In genomic region chr2:146820672-146821071, GRCh38 we compare ENCODE assay signal across 19 cellular contexts.
DNase-seq lines count a peak whose midpoint lies in the region; ATAC-seq and TF ChIP-seq lines count a peak whose summit lies in the region.
"Had no signal": no experiment of that assay in that cellular context is flagged by ENCODE, and none has a peak within 500 bp of the region (broad histone marks: within the 10 kb centered on the region; RNA-seq: fewer than 3 reads in every experiment).

No MANE protein-coding gene starts in this region.

- no TSS peak for BruUV-seq in A673 (replicated peaks; lab: Mats Ljungman, UMichigan)

- H3K4me1 Mint-ChIP-seq in activated CD4-positive, alpha-beta memory T cell treated with anti-CD3 and anti-CD28 coated beads for 36 hours (ENCODE audit: low read depth) = no peaks in the 10 kb centered on the region

- peaks cover 5% of the 10 kb centered on the region for H3K9me3 ChIP-seq in A673 (ENCODE audit: low read depth, low read length, poor library complexity, severe bottlenecking)
- H3K9me3 ChIP-seq in uterus = no peaks in the 10 kb centered on the region
- H3K9me3 ChIP-seq: colonic mucosa, gastrocnemius medialis, upper lobe of left lung had no signal

- CTCF ChIA-PET in A673 (lab: Charles Lee) = no interaction called here
- CTCF ChIA-PET in activated CD4-positive, alpha-beta memory T cell treated with anti-CD3 and anti-CD28 coated beads for 36 hours (lab: Charles Lee) = no interaction called here

- DNase-seq in A673 (ENCODE audit: low spot score) (peak; percentile 86), HT1080 (ENCODE audit: low read depth) (peak; percentile 66), astrocyte of the cerebellum (ENCODE audit: low read depth) (peak; percentile 41), foreskin melanocyte (peak; percentile 60), uterus (no peak), NCI-H1436 treated with DMSO at 0.1 percent for 48 hours (lab: John Stamatoyannopoulos, UW) (no peak)
- no peak for DNase-seq in activated CD4-positive, alpha-beta memory T cell treated with anti-CD3 and anti-CD28 coated beads for 36 hours
- DNase-seq: AML-193; colonic mucosa; DND-41; gastrocnemius medialis; islet precursor cell; NCI-H526; SHP77 treated with DMSO at 0.1 percent for 48 hours; stimulated activated CD4-positive, alpha-beta T cell treated with anti-CD3 and anti-CD28 coated beads, Interleukin-1b, Interleukin-23, amount 100 ng/mL, for 48 hours; upper lobe of left lung had no signal

- no peak overlapping the region for H3K27ac Mint-ChIP-seq in activated CD4-positive, alpha-beta memory T cell treated with anti-CD3 and anti-CD28 coated beads for 36 hours
- H3K27ac Mint-ChIP-seq: activated naive CD8-positive, alpha-beta T cell had no signal

- H3K27me3 Mint-ChIP-seq in activated CD4-positive, alpha-beta memory T cell treated with anti-CD3 and anti-CD28 coated beads for 36 hours = no peaks in the 10 kb centered on the region
- H3K27me3 Mint-ChIP-seq: activated naive CD8-positive, alpha-beta T cell had no signal

- in situ Hi-C loops in astrocyte of the cerebellum (cut with HindIII; ENCODE audit: low sequenced_read_pairs) = no loop called here

- H3K4me3 ChIP-seq in A673 (ENCODE audit: low read depth, low read length, poor library complexity, severe bottlenecking) (peak overlapping the region; percentile 6), astrocyte of the cerebellum (ENCODE audit: low read depth, low read length) (no peak overlapping the region), uterus (no peak overlapping the region)
- H3K4me3 ChIP-seq: colonic mucosa, gastrocnemius medialis, upper lobe of left lung had no signal

- H3K36me3 ChIP-seq in A673 (ENCODE audit: insufficient read depth, low read length, poor library complexity, severe bottlenecking) = no peaks in the 10 kb centered on the region
- H3K36me3 ChIP-seq in uterus = no peaks in the 10 kb centered on the region
- H3K36me3 ChIP-seq: colonic mucosa, gastrocnemius medialis, upper lobe of left lung had no signal

- TF ChIP-seq CTCF in A673 (conservative IDR thresholded peaks at IDR 0.05; ENCODE audit: low read depth, low read length) (no peak), astrocyte of the cerebellum (IDR thresholded peaks at IDR 0.05; ENCODE audit: low read depth, low read length, missing control alignments) (no peak), uterus (IDR thresholded peaks at IDR 0.05) (no peak)

- intact Hi-C loops in A673 (cut with micrococcal nuclease; ENCODE audit: unreplicated experiment) = loop anchor here (10.0 kb wide), 1 partner anchor 634 kb away; no protein-coding TSS in a partner anchor
- intact Hi-C loops in uterus (cut with DNase I; ENCODE audit: low total_unique reads) = no loop called here
- intact Hi-C loops in activated CD4-positive, alpha-beta memory T cell treated with anti-CD3 and anti-CD28 coated beads for 36 hours (cut with micrococcal nuclease) = no loop called here

- no peak for TF ChIP-seq POLR2A in uterus (IDR thresholded peaks at IDR 0.05)

- POLR2A ChIA-PET in A673 (lab: Charles Lee; ENCODE audit: low non-redundant PET) = no interaction called here
- POLR2A ChIA-PET in activated CD4-positive, alpha-beta memory T cell treated with anti-CD3 and anti-CD28 coated beads for 36 hours (lab: Charles Lee) = no interaction called here

- H3K9me3 Mint-ChIP-seq in activated CD4-positive, alpha-beta memory T cell treated with anti-CD3 and anti-CD28 coated beads for 36 hours = no peaks in the 10 kb centered on the region

- no peaks in the 10 kb centered on the region for H3K27me3 ChIP-seq in A673 (replicated peaks; ENCODE audit: insufficient read depth, low read depth, low read length, poor library complexity)
- H3K27me3 ChIP-seq in uterus = no peaks in the 10 kb centered on the region
- H3K27me3 ChIP-seq: colonic mucosa, gastrocnemius medialis, upper lobe of left lung had no signal

- H3K27ac ChIP-seq in A673 (ENCODE audit: low read depth, low read length, poor library complexity, severe bottlenecking) = peak overlapping the region; percentile 19
- no peak overlapping the region for H3K27ac ChIP-seq in uterus
- H3K27ac ChIP-seq: colonic mucosa, gastrocnemius medialis, upper lobe of left lung, VCaP had no signal

- no peak for ATAC-seq in GM21786 (IDR thresholded peaks at IDR 0.05; ENCODE audit: unreplicated experiment)
- ATAC-seq: gastrocnemius medialis had no signal

- H3K4me1 ChIP-seq in A673 (ENCODE audit: insufficient read depth, low read length, poor library complexity, severe bottlenecking) = peaks cover 40% of the 10 kb centered on the region
- no peaks in the 10 kb centered on the region for H3K4me1 ChIP-seq in uterus
- H3K4me1 ChIP-seq: colonic mucosa, upper lobe of left lung had no signal

- no peaks in the 10 kb centered on the region for H3K36me3 Mint-ChIP-seq in activated CD4-positive, alpha-beta memory T cell treated with anti-CD3 and anti-CD28 coated beads for 36 hours
- H3K36me3 Mint-ChIP-seq: activated naive CD8-positive, alpha-beta T cell had no signal

- H3K4me3 Mint-ChIP-seq in activated CD4-positive, alpha-beta memory T cell treated with anti-CD3 and anti-CD28 coated beads for 36 hours = no peak overlapping the region
- H3K4me3 Mint-ChIP-seq: activated naive CD8-positive, alpha-beta T cell had no signal

Comparison
In these comparisons a context has a peak if more than half of its experiments do, and no peak if none do; other contexts are left out.
1. DNase-seq: peak in A673 (single experiment), HT1080 (single experiment), astrocyte of the cerebellum (single experiment) and foreskin melanocyte (single experiment); none in uterus (0 of 2), activated CD4-positive, alpha-beta memory T cell treated with anti-CD3 and anti-CD28 coated beads for 36 hours (single experiment) and NCI-H1436 treated with DMSO at 0.1 percent for 48 hours (single experiment).